ENCODE assay signal across 8 cellular contexts in the genomic region with DNA sequence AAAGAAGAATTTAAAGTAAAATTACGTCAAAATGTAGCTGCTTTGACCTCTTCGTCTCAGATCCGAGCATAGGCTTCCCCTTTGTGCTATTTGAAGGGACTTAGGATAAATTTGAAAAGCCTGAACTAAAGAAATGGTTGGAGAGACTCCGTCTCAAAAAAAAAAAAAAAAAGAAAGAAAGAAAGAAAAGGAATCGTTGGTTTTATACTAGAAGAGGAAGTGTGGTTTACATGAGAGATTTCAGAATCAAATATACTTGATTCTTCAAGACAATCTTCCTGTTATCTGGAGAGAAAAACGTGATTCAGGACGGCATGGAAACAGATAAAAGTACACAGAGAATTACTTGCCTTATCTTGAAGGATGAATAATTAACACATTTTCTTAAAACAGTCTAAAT. TPM values are rescaled to one million over a fixed set of nuclear protein-coding genes. Genes with fewer than 3 reads are reported as not detected.
DNase-seq lines count a peak whose midpoint lies in the region; TF ChIP-seq lines count a peak whose summit lies in the region.

No MANE protein-coding gene starts in this region.

- WGBS in iPS DF 6.9 (ENCODE audit: insufficient coverage, insufficient read length): no CpG with 5 or more reads among the region's 7 CpGs
- 2 to 4% (median 2%) methylated on average over 7 of the region's 7 CpGs for WGBS in spleen, 5 donors

- peak overlapping the region; percentile 91 for H3K27ac Mint-ChIP-seq in HFFc6

- H3K36me3 Mint-ChIP-seq in HFFc6 (ENCODE audit: low read depth): peaks cover 58% of the 10 kb centered on the region

- H3K9me3 Mint-ChIP-seq in HFFc6: peaks cover 39% of the 10 kb centered on the region

- H3K9me3 ChIP-seq in WERI-Rb-1 (ENCODE audit: severe bottlenecking): peaks cover 2% of the 10 kb centered on the region
- no peaks in the 10 kb centered on the region for H3K9me3 ChIP-seq in iPS DF 6.9 (ENCODE audit: control insufficient read depth, insufficient read depth, low read length)
- peaks cover 0 to 60% (median 43%) of the 10 kb centered on the region in 8 donors for H3K9me3 ChIP-seq in spleen

- peak overlapping the region; percentile 66 for H3K4me3 ChIP-seq in WERI-Rb-1 (ENCODE audit: low read depth, low read length)
- peak overlapping the region; percentile 84; the same call in 1 of the 2 replicates for H3K4me3 ChIP-seq in iPS DF 6.9 (ENCODE audit: low read length)
- peak overlapping the region; percentile 75 to 87 (median 78) for H3K4me3 ChIP-seq in spleen

- H3K27ac ChIP-seq in WERI-Rb-1: no peak overlapping the region
- no peak overlapping the region for H3K27ac ChIP-seq in iPS DF 6.9 (ENCODE audit: low read length)
- peak overlapping the region; percentile 33 to 90 (median 81) for H3K27ac ChIP-seq in spleen

- peaks cover 1% of the 10 kb centered on the region; the same call in 1 of the 2 replicates for H3K4me1 ChIP-seq in iPS DF 6.9 (ENCODE audit: control insufficient read depth, insufficient read depth, low read length)
- peaks cover 11 to 41% (median 25%) of the 10 kb centered on the region in 6 donors for H3K4me1 ChIP-seq in spleen

- intact Hi-C loops in spleen (cut with DNase I; ENCODE audit: low total_unique reads) (loop anchor here (5.0 kb wide), 1 partner anchor 149 kb away; no protein-coding TSS in a partner anchor), head of caudate nucleus (cut with DNase I) (no loop called here)

- no peak for DNase-seq in HFFc6
- no peak for DNase-seq in WERI-Rb-1
- DNase-seq in iPS DF 6.9 (ENCODE audit: low read depth, low spot score): no peak
- DNase-seq in spleen: no peak
- DNase-seq in amygdala (lab: John Stamatoyannopoulos, UW): no peak
- DNase-seq in head of caudate nucleus: no peak
- DNase-seq in stimulated activated CD4-positive, alpha-beta T cell treated with anti-CD3 and anti-CD28 coated beads, Interleukin-12 subunit alpha, Interleukin-12 subunit beta, amount 100 ng/mL, for 4 hours: no peak
- no peak for DNase-seq in activated gamma-delta T cell (lab: John Stamatoyannopoulos, UW)

- H3K36me3 ChIP-seq in WERI-Rb-1 (peaks cover 3% of the 10 kb centered on the region), iPS DF 6.9 (ENCODE audit: control insufficient read depth, insufficient read depth, low read length) (no peaks in the 10 kb centered on the region), spleen (no peaks in the 10 kb centered on the region)

- TF ChIP-seq POLR2A in spleen (IDR thresholded peaks at IDR 0.05): no peak

- H3K4me1 Mint-ChIP-seq in HFFc6 (ENCODE audit: low read depth): peaks cover 28% of the 10 kb centered on the region

- peak overlapping the region; percentile 100 for H3K4me3 Mint-ChIP-seq in HFFc6

- H3K27me3 Mint-ChIP-seq in HFFc6 (ENCODE audit: insufficient read depth): peaks cover 5% of the 10 kb centered on the region

- TF ChIP-seq CTCF in HFFc6 (IDR thresholded peaks at IDR 0.05) (no peak), WERI-Rb-1 (IDR thresholded peaks at IDR 0.05; ENCODE audit: low read depth, low read length) (no peak), spleen (IDR thresholded peaks at IDR 0.05 in 8 of 11, conservative IDR thresholded peaks at IDR 0.05 in 3 of 11) (no peak)

- H3K27me3 ChIP-seq in WERI-Rb-1 (ENCODE audit: insufficient read depth, low read depth, severe bottlenecking) (no peaks in the 10 kb centered on the region), iPS DF 6.9 (ENCODE audit: control insufficient read depth, insufficient read depth, low read length) (no peaks in the 10 kb centered on the region), spleen (replicated peaks in 1 of 7) (no peaks in the 10 kb centered on the region)

RNA-seq across cellular contexts. Expression of a gene that starts 0.5 kb away (rescaled TPM):
- 1 to 10 TPM; 7.3 to 9.9 (median 8.8) TPM for total RNA-seq in HFFc6 (2021; fragmentation: NEBNext Ultra II Directional; extraction: Animal tissue kit (Norgen Biotek cat#: 25700))
- 10 to 100 TPM; 23.7 to 42.3 (median 32.1) TPM for total RNA-seq in spleen
- 10 to 100 TPM in 1 of 3 donors, 1 to 10 TPM in 2; 7.8 to 11.4 (median 8.6) TPM for polyA plus RNA-seq in spleen

RNA-seq across cellular contexts. Expression of a gene that starts 34.2 kb away (rescaled TPM):
- 10 to 100 TPM; 10.1 to 13.2 (median 11.3) TPM for total RNA-seq in HFFc6 (2021; fragmentation: NEBNext Ultra II Directional; extraction: Animal tissue kit (Norgen Biotek cat#: 25700))
- 10 to 100 TPM; 24.5 to 52.5 (median 39.3) TPM for total RNA-seq in spleen
- polyA plus RNA-seq in spleen: 10 to 100 TPM; 18.1 to 19.1 (median 18.7) TPM

RNA-seq across cellular contexts. Expression of a gene that starts 59.6 kb away (rescaled TPM):
- total RNA-seq in HFFc6 (2021; fragmentation: NEBNext Ultra II Directional; extraction: Animal tissue kit (Norgen Biotek cat#: 25700)): 1 to 10 TPM; 1.8 to 2.7 (median 2.2) TPM
- 10 to 100 TPM in 3 of 7 donors, 1 to 10 TPM in 4; 7.3 to 15.1 (median 9.2) TPM for total RNA-seq in spleen
- polyA plus RNA-seq in spleen: 1 to 10 TPM; 1.4 to 2.3 (median 1.4) TPM

Comparison
In these comparisons a context has a peak if more than half of its experiments do, and no peak if none do; other contexts are left out.
1. H3K27ac ChIP-seq: peak in spleen (8 of 8); none in WERI-Rb-1 (single experiment) and iPS DF 6.9 (single experiment).
2. Peak in every context shown above with its lines, with median percentiles within 50 percentile points of each other: H3K4me3 ChIP-seq.